ENCODE assay signal across 30 cellular contexts in genomic region chr18:13406770-13407169, GRCh38.
"Had no signal": no experiment of that assay in that cellular context is flagged by ENCODE, and none has a peak within 500 bp of the region (broad histone marks: within the 10 kb centered on the region; RNA-seq: fewer than 3 reads in every experiment).

No MANE protein-coding gene starts in this region.

- H3K36me3 ChIP-seq: cardiac muscle cell, gastrocnemius medialis, neutrophil, pancreas, prostate gland, sigmoid colon, thyroid gland, upper lobe of left lung had no signal

- H3K4me1 ChIP-seq: ascending aorta, pancreas, prostate gland, thyroid gland, upper lobe of left lung had no signal

- H3K27me3 ChIP-seq: ascending aorta, cardiac muscle cell, dorsolateral prefrontal cortex, gastrocnemius medialis, hepatocyte, neutrophil, pancreas, sigmoid colon, stomach, thyroid gland, upper lobe of left lung had no signal

- H3K9me3 ChIP-seq: ascending aorta, gastrocnemius medialis, neutrophil, pancreas, prostate gland, sigmoid colon, thyroid gland had no signal

- H3K4me3 ChIP-seq: ascending aorta, cardiac muscle cell, coronary artery, dorsolateral prefrontal cortex, gastrocnemius medialis, hepatocyte, pancreas, prostate gland, sigmoid colon, smooth muscle cell, stomach, thyroid gland, upper lobe of left lung had no signal

- H2AFZ ChIP-seq: hepatocyte had no signal

- DNase-seq: activated B cell treated with CpG ODN at 0.5 μM for 24 hours; activated CD4-positive, alpha-beta T cell treated with anti-CD3 and anti-CD28 coated beads, Interleukin-2, amount 50 U/mL, for 1 hour; activated CD8-positive, alpha-beta memory T cell treated with anti-CD3 and anti-CD28 coated beads, Interleukin-2, amount 10 ng/mL, durations not matched to agents 7 days and 5 days; activated CD8-positive, alpha-beta T cell treated with anti-CD3 and anti-CD28 coated beads for 36 hours; activated effector memory CD4-positive, alpha-beta T cell treated with anti-CD3 and anti-CD28 coated beads, Interleukin-2, amount 50 U/mL, for 16 hours; activated naive CD4-positive, alpha-beta T cell treated with anti-CD3 and anti-CD28 coated beads for 36 hours; activated naive CD8-positive, alpha-beta T cell treated with anti-CD3 and anti-CD28 coated beads, Interleukin-2, amount 10 ng/mL, durations not matched to agents 7 days and 5 days; activated T-cell treated with anti-CD3 and anti-CD28 coated beads for 4 hours; effector memory CD8-positive, alpha-beta T cell; erythroblast; gastrocnemius medialis; islet precursor cell; naive B cell; nephron progenitor cell; pancreas; retina; sigmoid colon; stimulated activated CD4-positive, alpha-beta T cell treated with anti-CD3 and anti-CD28 coated beads, Interleukin-2, amount 100 ng/mL, for 24 hours; stimulated activated naive B cell treated with anti-CD40 and anti-IgM and Interleukin-4, amounts not matched to agents 10 μg/mL and 1 μg/mL and 100 μg/mL, for 72 hours; stomach; thyroid gland; upper lobe of left lung had no signal

- ATAC-seq: activated CD8-positive, alpha-beta memory T cell treated with anti-CD3 and anti-CD28 coated beads, Interleukin-2, amount 10 ng/mL, durations not matched to agents 7 days and 5 days; activated CD8-positive, alpha-beta T cell treated with anti-CD3 and anti-CD28 coated beads for 36 hours; effector memory CD8-positive, alpha-beta T cell; gastrocnemius medialis; pancreas; stimulated activated naive B cell treated with anti-CD40 and anti-IgM and Interleukin-4, amounts not matched to agents 10 μg/mL and 1 μg/mL and 100 μg/mL, for 72 hours had no signal

- H3K4me2 ChIP-seq: hepatocyte, smooth muscle cell had no signal

- H3K79me2 ChIP-seq: hepatocyte had no signal

- H3K27ac ChIP-seq: ascending aorta, cardiac muscle cell, coronary artery, dorsolateral prefrontal cortex, gastrocnemius medialis, hepatocyte, neutrophil, pancreas, prostate gland, sigmoid colon, stomach, thyroid gland, upper lobe of left lung had no signal
